Comparison of ENCODE assay signal across 16 cellular contexts in the genomic region with DNA sequence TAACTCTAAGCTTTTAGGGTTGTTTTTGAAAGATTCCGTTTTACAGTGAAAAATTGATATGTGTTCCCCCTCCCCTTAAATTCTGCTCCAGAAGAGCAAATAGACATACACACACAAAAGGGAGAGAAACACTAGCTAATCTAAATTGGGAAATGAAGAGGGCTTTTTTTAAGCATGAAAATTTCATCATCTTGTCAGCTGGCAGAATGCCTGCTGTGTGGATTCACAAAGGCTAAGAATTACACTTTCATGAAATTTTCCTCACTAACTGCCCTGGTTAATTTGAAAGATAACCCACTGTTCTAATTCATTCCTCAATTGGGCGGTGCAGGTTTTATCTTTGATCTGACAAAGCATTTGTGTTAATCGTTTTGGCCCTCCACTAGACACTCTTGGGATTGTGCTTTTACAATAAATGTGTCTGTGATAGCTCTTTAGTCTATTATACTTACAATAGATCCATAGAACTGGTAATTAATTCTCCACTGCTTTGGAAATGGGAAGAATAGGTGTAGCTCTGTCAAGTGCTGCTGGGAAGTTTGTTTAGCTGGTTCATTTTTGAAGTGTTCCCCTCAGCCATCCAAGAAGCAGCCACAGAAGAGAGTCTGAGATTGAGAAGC.
A peak's percentile ranks its signal among the peaks of the same experiment; 100 is the strongest.
DNase-seq lines count a peak whose midpoint lies in the region; ATAC-seq and TF ChIP-seq lines count a peak whose summit lies in the region.
"Had no signal": no experiment of that assay in that cellular context is flagged by ENCODE, and none has a peak within 500 bp of the region (broad histone marks: within the 10 kb centered on the region; RNA-seq: fewer than 3 reads in every experiment).

No MANE protein-coding gene starts in this region.

- no peak for ATAC-seq in HG03439 (IDR thresholded peaks at IDR 0.05; ENCODE audit: unreplicated experiment)
- no peak for ATAC-seq in HG02884 (IDR thresholded peaks at IDR 0.05; ENCODE audit: unreplicated experiment)
- ATAC-seq: activated CD4-positive, alpha-beta T cell treated with anti-CD3 and anti-CD28 coated beads for 36 hours; psoas muscle; Right ventricle myocardium inferior had no signal

- DNase-seq in EH (ENCODE audit: low read depth) = peak; percentile 37
- peak; percentile 68 for DNase-seq in NCI-H1105 treated with DMSO at 0.1 percent for 48 hours (lab: John Stamatoyannopoulos, UW)
- DNase-seq in OCI-M1 (lab: John Stamatoyannopoulos, UW) = peak; percentile 10
- peak; percentile 53 for DNase-seq in fibroblast of villous mesenchyme (ENCODE audit: low read depth)
- no peak for DNase-seq in LoVo (ENCODE audit: low spot score)
- no peak for DNase-seq in stimulated activated CD4-positive, alpha-beta T cell treated with anti-CD3 and anti-CD28 coated beads, Interleukin-2, amount 100 ng/mL, for 24 hours
- DNase-seq: activated CD4-positive, alpha-beta T cell treated with anti-CD3 and anti-CD28 coated beads for 36 hours; BE2C; DMS53; NCI-H1048; NK-92 treated with Interleukin-12 subunit alpha and Interleukin-12 subunit beta, amount 100 ng/mL, for 24 hours; psoas muscle; stimulated activated CD4-positive, alpha-beta T cell treated with anti-CD3 and anti-CD28 coated beads, Interleukin-15, amount 100 ng/mL, for 24 hours had no signal

- TF ChIP-seq CTCF in fibroblast of villous mesenchyme (IDR thresholded peaks at IDR 0.05; ENCODE audit: insufficient read depth, low read depth, low read length) = no peak

- H3K4me3 ChIP-seq in fibroblast of villous mesenchyme (ENCODE audit: low read depth, low read length) = no peak overlapping the region
- H3K4me3 ChIP-seq: psoas muscle had no signal

Comparison
In these comparisons a context has a peak if more than half of its experiments do, and no peak if none do; other contexts are left out.
1. DNase-seq: peak in EH (single experiment), NCI-H1105 treated with DMSO at 0.1 percent for 48 hours (single experiment), OCI-M1 (single experiment) and fibroblast of villous mesenchyme (single experiment); none in LoVo (single experiment) and stimulated activated CD4-positive, alpha-beta T cell treated with anti-CD3 and anti-CD28 coated beads, Interleukin-2, amount 100 ng/mL, for 24 hours (0 of 2).